9 cellular contexts compared by ENCODE assay signal in the genomic region with DNA sequence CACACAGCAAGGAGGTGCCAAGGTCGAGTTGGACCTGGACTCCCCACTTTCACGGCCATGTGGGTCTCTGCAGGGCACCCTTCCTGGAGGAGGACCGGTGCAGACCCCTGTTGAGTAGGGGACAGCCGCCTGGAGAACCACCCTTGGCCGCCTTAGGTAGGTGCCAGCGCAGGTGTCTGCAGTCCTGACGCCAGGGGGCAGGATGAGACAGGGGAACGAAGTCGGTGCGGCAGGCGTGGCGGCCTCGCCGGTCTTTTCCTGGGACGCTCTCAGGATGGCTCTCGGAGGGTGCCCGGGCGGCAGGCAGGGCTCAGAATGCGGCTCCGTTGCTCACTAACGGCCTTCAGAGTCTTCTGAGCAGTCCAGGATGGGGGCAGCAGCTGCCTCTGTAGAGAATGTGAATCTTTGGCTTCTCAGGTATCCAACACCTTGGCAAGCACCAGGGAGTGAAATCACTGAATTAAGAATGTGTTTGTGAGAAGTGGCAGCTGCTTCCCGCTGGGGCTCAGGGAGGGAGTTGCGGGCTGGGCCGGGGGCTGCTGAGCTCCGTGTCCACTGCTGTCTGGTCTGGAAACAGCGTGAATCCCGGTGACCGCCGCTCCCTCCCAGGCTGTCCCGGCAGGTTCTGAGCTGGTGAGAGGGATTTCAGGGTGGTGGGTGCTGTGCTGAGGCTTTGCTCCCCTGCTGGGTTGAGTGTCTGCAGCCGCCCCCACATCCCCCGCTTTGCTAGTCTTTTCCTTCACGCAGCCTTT. TPM values are rescaled to one million over a fixed set of nuclear protein-coding genes. Genes with fewer than 3 reads are reported as not detected.
DNase-seq lines count a peak whose midpoint lies in the region; ATAC-seq, FAIRE-seq and TF ChIP-seq lines count a peak whose summit lies in the region.
"Had no signal": no experiment of that assay in that cellular context is flagged by ENCODE, and none has a peak within 500 bp of the region (broad histone marks: within the 10 kb centered on the region; RNA-seq: fewer than 3 reads in every experiment).

No MANE protein-coding gene starts in this region.

- H3K9me3 ChIP-seq in right atrium auricular region (no peaks in the 10 kb centered on the region), sigmoid colon (no peaks in the 10 kb centered on the region)

- peaks cover 3% of the 10 kb centered on the region for H3K27me3 Mint-ChIP-seq in activated naive CD8-positive, alpha-beta T cell treated with anti-CD3 and anti-CD28 coated beads, Interleukin-2, amount 50 U/mL, for 24 hours

- H3K27ac Mint-ChIP-seq in activated naive CD8-positive, alpha-beta T cell treated with anti-CD3 and anti-CD28 coated beads, Interleukin-2, amount 50 U/mL, for 24 hours, result no peak overlapping the region

- TF ChIP-seq POLR2A in GM12891 (IDR thresholded peaks at IDR 0.05; ENCODE audit: low read depth, low read length), result no peak
- TF ChIP-seq POLR2A in sigmoid colon (IDR thresholded peaks at IDR 0.05), result no peak

- peaks cover 5% of the 10 kb centered on the region for H3K4me1 Mint-ChIP-seq in activated naive CD8-positive, alpha-beta T cell treated with anti-CD3 and anti-CD28 coated beads, Interleukin-2, amount 50 U/mL, for 24 hours

- DNase-seq in GM12891 (ENCODE audit: insufficient read length, low spot score), result peak; percentile 94
- DNase-seq in LNCaP clone FGC (ENCODE audit: low read depth), result no peak
- DNase-seq in activated naive CD8-positive, alpha-beta T cell treated with anti-CD3 and anti-CD28 coated beads, Interleukin-2, amount 50 U/mL, for 24 hours, result peak; percentile 82
- DNase-seq in right atrium auricular region (ENCODE audit: low spot score), result no peak
- no peak for DNase-seq in sigmoid colon

- TF ChIP-seq EP300 in sigmoid colon (IDR thresholded peaks at IDR 0.05), result no peak

- 17% methylated on average over 33 of the region's 33 CpGs for WGBS in sigmoid colon, 2 donors

- no peaks in the 10 kb centered on the region for H3K36me3 Mint-ChIP-seq in activated naive CD8-positive, alpha-beta T cell treated with anti-CD3 and anti-CD28 coated beads, Interleukin-2, amount 50 U/mL, for 24 hours (ENCODE audit: low read depth)

- H3K4me3 ChIP-seq in LNCaP clone FGC (ENCODE audit: low read depth, low read length), result no peak overlapping the region
- no peak overlapping the region for H3K4me3 ChIP-seq in right atrium auricular region
- H3K4me3 ChIP-seq in sigmoid colon, result no peak overlapping the region

- peak; percentile 95 for TF ChIP-seq CTCF in LNCaP clone FGC (IDR thresholded peaks at IDR 0.05; ENCODE audit: control insufficient read depth, extremely low read depth, insufficient read depth)
- TF ChIP-seq CTCF in right atrium auricular region (IDR thresholded peaks at IDR 0.05), result peak; percentile 55 to 74
- TF ChIP-seq CTCF in sigmoid colon (IDR thresholded peaks at IDR 0.05), result peak; percentile 28 to 65 (median 61)

- intact Hi-C loops in sigmoid colon (cut with DNase I), result loop anchor here (5.0 kb wide), 1 partner anchor 1836 kb away; no protein-coding TSS in a partner anchor

- ATAC-seq in SK-N-SH treated with all-trans-retinoic acid at 6 μM for 48 hours, result peak; percentile 92
- peak; percentile 69 for ATAC-seq in activated naive CD8-positive, alpha-beta T cell treated with anti-CD3 and anti-CD28 coated beads, Interleukin-2, amount 50 U/mL, for 24 hours
- no peak for ATAC-seq in HG03342 (IDR thresholded peaks at IDR 0.05; ENCODE audit: unreplicated experiment)
- no peak for ATAC-seq in GM19023 (IDR thresholded peaks at IDR 0.05; ENCODE audit: unreplicated experiment)

- H3K4me3 Mint-ChIP-seq in activated naive CD8-positive, alpha-beta T cell treated with anti-CD3 and anti-CD28 coated beads, Interleukin-2, amount 50 U/mL, for 24 hours, result no peak overlapping the region

- no peak overlapping the region for H3K27ac ChIP-seq in right atrium auricular region
- no peak overlapping the region for H3K27ac ChIP-seq in sigmoid colon

- H3K27me3 ChIP-seq in right atrium auricular region, result peaks cover 0 to 2% of the 10 kb centered on the region in 2 donors
- peaks cover 5 to 22% (median 14%) of the 10 kb centered on the region in 3 donors for H3K27me3 ChIP-seq in sigmoid colon

- H3K4me1 ChIP-seq in right atrium auricular region, result peaks cover 0 to 5% of the 10 kb centered on the region in 2 donors
- peaks cover 0 to 9% (median 3%) of the 10 kb centered on the region in 4 donors for H3K4me1 ChIP-seq in sigmoid colon

- no peaks in the 10 kb centered on the region for H3K9me3 Mint-ChIP-seq in activated naive CD8-positive, alpha-beta T cell treated with anti-CD3 and anti-CD28 coated beads, Interleukin-2, amount 50 U/mL, for 24 hours

- FAIRE-seq in GM12891 (lab: Jason Lieb, UNC), result peak; percentile 84
- FAIRE-seq: islet of Langerhans had no signal

- H3K36me3 ChIP-seq in right atrium auricular region, result no peaks in the 10 kb centered on the region
- H3K36me3 ChIP-seq in sigmoid colon, result no peaks in the 10 kb centered on the region

TF ChIP-seq in GM12891, 5 proteins besides CTCF, POLR2A, EP300 and RAD21:
- TF ChIP-seq POU2F2 (IDR thresholded peaks at IDR 0.05; ENCODE audit: low read depth, low read length), result no peak
- no peak for TF ChIP-seq POLR2AphosphoS5 (IDR thresholded peaks at IDR 0.05; ENCODE audit: low read depth, low read length)
- TF ChIP-seq SPI1 (IDR thresholded peaks at IDR 0.05; ENCODE audit: low read depth, low read length), result no peak
- TF ChIP-seq TAF1 (IDR thresholded peaks at IDR 0.05; ENCODE audit: low read depth, low read length), result no peak
- TF ChIP-seq PAX5 (IDR thresholded peaks at IDR 0.05; ENCODE audit: insufficient read depth, low read length, severe bottlenecking), result no peak

TF ChIP-seq in SK-N-SH treated with all-trans-retinoic acid at 6 μM for 48 hours, 23 proteins besides CTCF, POLR2A, EP300 and RAD21 (continues in another document):
- TF ChIP-seq ISL1 (CRISPR knock-in tag; IDR thresholded peaks at IDR 0.05), result no peak
- TF ChIP-seq, protein P1, sequence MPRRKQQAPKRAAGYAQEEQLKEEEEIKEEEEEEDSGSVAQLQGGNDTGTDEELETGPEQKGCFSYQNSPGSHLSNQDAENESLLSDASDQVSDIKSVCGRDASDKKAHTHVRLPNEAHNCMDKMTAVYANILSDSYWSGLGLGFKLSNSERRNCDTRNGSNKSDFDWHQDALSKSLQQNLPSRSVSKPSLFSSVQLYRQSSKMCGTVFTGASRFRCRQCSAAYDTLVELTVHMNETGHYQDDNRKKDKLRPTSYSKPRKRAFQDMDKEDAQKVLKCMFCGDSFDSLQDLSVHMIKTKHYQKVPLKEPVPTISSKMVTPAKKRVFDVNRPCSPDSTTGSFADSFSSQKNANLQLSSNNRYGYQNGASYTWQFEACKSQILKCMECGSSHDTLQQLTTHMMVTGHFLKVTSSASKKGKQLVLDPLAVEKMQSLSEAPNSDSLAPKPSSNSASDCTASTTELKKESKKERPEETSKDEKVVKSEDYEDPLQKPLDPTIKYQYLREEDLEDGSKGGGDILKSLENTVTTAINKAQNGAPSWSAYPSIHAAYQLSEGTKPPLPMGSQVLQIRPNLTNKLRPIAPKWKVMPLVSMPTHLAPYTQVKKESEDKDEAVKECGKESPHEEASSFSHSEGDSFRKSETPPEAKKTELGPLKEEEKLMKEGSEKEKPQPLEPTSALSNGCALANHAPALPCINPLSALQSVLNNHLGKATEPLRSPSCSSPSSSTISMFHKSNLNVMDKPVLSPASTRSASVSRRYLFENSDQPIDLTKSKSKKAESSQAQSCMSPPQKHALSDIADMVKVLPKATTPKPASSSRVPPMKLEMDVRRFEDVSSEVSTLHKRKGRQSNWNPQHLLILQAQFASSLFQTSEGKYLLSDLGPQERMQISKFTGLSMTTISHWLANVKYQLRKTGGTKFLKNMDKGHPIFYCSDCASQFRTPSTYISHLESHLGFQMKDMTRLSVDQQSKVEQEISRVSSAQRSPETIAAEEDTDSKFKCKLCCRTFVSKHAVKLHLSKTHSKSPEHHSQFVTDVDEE (CRISPR knock-in tag; IDR thresholded peaks at IDR 0.05), result no peak
- no peak for TF ChIP-seq CSDC2 (CRISPR knock-in tag; IDR thresholded peaks at IDR 0.05)
- no peak for TF ChIP-seq ESRRG (CRISPR knock-in tag; IDR thresholded peaks at IDR 0.05)
- no peak for TF ChIP-seq RARB (CRISPR knock-in tag; IDR thresholded peaks at IDR 0.05)
- TF ChIP-seq, protein P2, sequence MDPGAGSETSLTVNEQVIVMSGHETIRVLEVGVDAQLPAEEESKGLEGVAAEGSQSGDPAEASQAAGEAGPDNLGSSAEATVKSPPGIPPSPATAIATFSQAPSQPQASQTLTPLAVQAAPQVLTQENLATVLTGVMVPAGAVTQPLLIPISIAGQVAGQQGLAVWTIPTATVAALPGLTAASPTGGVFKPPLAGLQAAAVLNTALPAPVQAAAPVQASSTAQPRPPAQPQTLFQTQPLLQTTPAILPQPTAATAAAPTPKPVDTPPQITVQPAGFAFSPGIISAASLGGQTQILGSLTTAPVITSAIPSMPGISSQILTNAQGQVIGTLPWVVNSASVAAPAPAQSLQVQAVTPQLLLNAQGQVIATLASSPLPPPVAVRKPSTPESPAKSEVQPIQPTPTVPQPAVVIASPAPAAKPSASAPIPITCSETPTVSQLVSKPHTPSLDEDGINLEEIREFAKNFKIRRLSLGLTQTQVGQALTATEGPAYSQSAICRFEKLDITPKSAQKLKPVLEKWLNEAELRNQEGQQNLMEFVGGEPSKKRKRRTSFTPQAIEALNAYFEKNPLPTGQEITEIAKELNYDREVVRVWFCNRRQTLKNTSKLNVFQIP (CRISPR knock-in tag; IDR thresholded peaks at IDR 0.05; ENCODE audit: borderline replicate concordance, low read depth), result no peak
- TF ChIP-seq OSR1 (CRISPR knock-in tag; IDR thresholded peaks at IDR 0.05), result no peak

RNA-seq across cellular contexts. Expression of a gene that starts 10.9 kb away (rescaled TPM):
- polyA plus RNA-seq in GM12891 (2012; ENCODE audit: low read depth, missing spikeins), result 17.1 TPM
- 10 to 100 TPM in 1 of 2 donors, 1 to 10 TPM in 1; 9.1 to 18.8 TPM for total RNA-seq in right atrium auricular region
- 10 to 100 TPM; 23.4 to 33.0 (median 24.5) TPM for total RNA-seq in sigmoid colon
- polyA plus RNA-seq in sigmoid colon, result 10 to 100 TPM; 10.8 to 21.2 (median 19.9) TPM

RNA-seq across cellular contexts. Expression of a gene that starts 53.7 kb away (rescaled TPM):
- polyA plus RNA-seq in GM12891 (2012; ENCODE audit: low read depth, missing spikeins), result 2.1 TPM
- total RNA-seq in right atrium auricular region (1 to 10 TPM; 3.2 to 5.3 TPM), sigmoid colon (1 to 10 TPM; 2.9 to 7.4 (median 6.6) TPM)
- 1 to 10 TPM; 1.8 to 9.0 (median 3.2) TPM for polyA plus RNA-seq in sigmoid colon

RNA-seq across cellular contexts. Expression of a gene that starts 53.9 kb away (rescaled TPM):
- 11.2 TPM for polyA plus RNA-seq in GM12891 (2012; ENCODE audit: low read depth, missing spikeins)
- total RNA-seq in right atrium auricular region, result 10 to 100 TPM; 21.7 to 25.9 TPM
- 10 to 100 TPM; 21.6 to 32.5 (median 25.3) TPM for total RNA-seq in sigmoid colon
- 10 to 100 TPM; 12.0 to 16.0 (median 12.9) TPM for polyA plus RNA-seq in sigmoid colon

Comparison
In these comparisons a context has a peak if more than half of its experiments do, and no peak if none do; other contexts are left out.
1. DNase-seq: peak in GM12891 (single experiment) and activated naive CD8-positive, alpha-beta T cell treated with anti-CD3 and anti-CD28 coated beads, Interleukin-2, amount 50 U/mL, for 24 hours (single experiment); none in LNCaP clone FGC (single experiment), right atrium auricular region (single experiment) and sigmoid colon (single experiment).
2. ATAC-seq: peak in SK-N-SH treated with all-trans-retinoic acid at 6 μM for 48 hours (single experiment) and activated naive CD8-positive, alpha-beta T cell treated with anti-CD3 and anti-CD28 coated beads, Interleukin-2, amount 50 U/mL, for 24 hours (single experiment); none in HG03342 (single experiment) and GM19023 (single experiment).
3. Peak in every context shown above with its lines, with median percentiles within 50 percentile points of each other: CTCF ChIP-seq.